36 cellular contexts compared by ENCODE assay signal in the genomic region with DNA sequence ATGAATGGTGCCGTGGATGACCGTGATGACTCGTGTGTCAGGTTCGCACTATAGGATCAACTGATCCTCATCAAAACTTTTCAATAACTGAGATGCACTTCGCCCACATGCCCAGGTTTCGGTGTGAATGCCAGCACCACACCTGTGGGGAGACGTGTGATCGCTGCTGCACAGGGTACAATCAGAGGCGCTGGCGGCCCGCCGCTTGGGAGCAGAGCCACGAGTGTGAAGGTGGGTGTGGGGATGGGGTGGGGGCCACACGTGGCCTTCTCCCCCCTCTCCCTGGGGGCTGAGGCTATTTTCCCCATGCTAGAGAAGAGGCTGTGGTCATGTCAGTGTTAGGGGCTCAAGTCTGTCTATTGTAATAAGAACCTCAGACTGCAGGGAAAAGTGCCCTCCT.
"Had no signal": no experiment of that assay in that cellular context is flagged by ENCODE, and none has a peak within 500 bp of the region (broad histone marks: within the 10 kb centered on the region; RNA-seq: fewer than 3 reads in every experiment).

No MANE protein-coding gene starts in this region.

- H3K4me2 ChIP-seq: KMS-11 had no signal

- H3K27me3 ChIP-seq: MG63 had no signal

- H3K9ac ChIP-seq: KMS-11 had no signal

- DNase-seq: Karpas-422, Kasumi-1, KG1, MG63, MM.1S, MV-4-11, NCI-H1048, NCI-H1092, NCI-H1092 treated with DMSO at 0.1 percent for 48 hours, NCI-H1105, NCI-H1105 treated with DMSO at 0.1 percent for 48 hours, NCI-H1417, NCI-H1417 treated with DMSO at 0.1 percent for 48 hours, NCI-H1436, NCI-H1436 treated with DMSO at 0.1 percent for 48 hours, NCI-H146, NCI-H1694, NCI-H1694 treated with DMSO at 0.1 percent for 48 hours, NCI-H187, NCI-H187 treated with DMSO at 0.1 percent for 48 hours, NCI-H1930, NCI-H2029, NCI-H2029 treated with DMSO at 0.1 percent for 48 hours, NCI-H2081, NCI-H2081 treated with DMSO at 0.1 percent for 48 hours, NCI-H2107, NCI-H2171, NCI-H2171 treated with DMSO at 0.1 percent for 48 hours, NCI-H2227 treated with DMSO at 0.1 percent for 48 hours, NCI-H226, NCI-H345, NCI-H446, NCI-H446 treated with DMSO at 0.1 percent for 48 hours, NCI-H510A, NCI-H510A treated with DMSO at 0.1 percent for 48 hours had no signal

- H3K27ac ChIP-seq: KMS-11 had no signal

- H3K9me3 ChIP-seq: MG63 had no signal

- H3K4me3 ChIP-seq: MG63 had no signal
